ENCODE assay signal across 2 cellular contexts in genomic region chr1:231557898-231558710, GRCh38.
TF ChIP-seq lines count a peak whose summit lies in the region.

No MANE protein-coding gene starts in this region.

TF ChIP-seq in IMR-90, 13 proteins besides CTCF, POLR2A, EP300 and RAD21:
- TF ChIP-seq RFX5 (IDR thresholded peaks at IDR 0.05; ENCODE audit: low read depth, low read length) (no peak), NFE2L2 (IDR thresholded peaks at IDR 0.05; ENCODE audit: low read depth, low read length) (no peak), BHLHE40 (IDR thresholded peaks at IDR 0.05; ENCODE audit: low read depth, low read length) (no peak), MAFK (IDR thresholded peaks at IDR 0.05; ENCODE audit: low read depth, low read length) (no peak), MAZ (IDR thresholded peaks at IDR 0.05; ENCODE audit: borderline replicate concordance, low read depth, low read length) (no peak), ELK1 (IDR thresholded peaks at IDR 0.05; ENCODE audit: borderline replicate concordance, low read depth, low read length) (no peak), MXI1 (IDR thresholded peaks at IDR 0.05; ENCODE audit: borderline replicate concordance, low read depth, low read length) (no peak), USF2 (IDR thresholded peaks at IDR 0.05; ENCODE audit: low read depth, low read length) (no peak)

TF ChIP-seq in GM12878, 131 proteins besides CTCF, POLR2A, EP300 and RAD21:
- no peak for TF ChIP-seq SUPT20H (IDR thresholded peaks at IDR 0.05; ENCODE audit: borderline replicate concordance, control insufficient read depth, low read depth, low read length)
- TF ChIP-seq IRF3 (IDR thresholded peaks at IDR 0.05): no peak
- no peak for TF ChIP-seq PML (IDR thresholded peaks at IDR 0.05; ENCODE audit: low read length)
- no peak for TF ChIP-seq BMI1 (IDR thresholded peaks at IDR 0.05; ENCODE audit: borderline replicate concordance)
- TF ChIP-seq MYC (IDR thresholded peaks at IDR 0.05; ENCODE audit: insufficient read depth, insufficient read length, insufficient replicate concordance, low read length, severe bottlenecking): no peak
- no peak for TF ChIP-seq DPF2 (IDR thresholded peaks at IDR 0.05)
- no peak for TF ChIP-seq ATF7 (IDR thresholded peaks at IDR 0.05; ENCODE audit: low read depth)
- TF ChIP-seq ETV6 (conservative IDR thresholded peaks at IDR 0.05 in 1 of 2, IDR thresholded peaks at IDR 0.05 in 1 of 2; ENCODE audit: borderline replicate concordance in 1 of 2, low read depth in 1 of 2): no peak
